Comparison of ENCODE assay signal across 20 cellular contexts in the genomic region with DNA sequence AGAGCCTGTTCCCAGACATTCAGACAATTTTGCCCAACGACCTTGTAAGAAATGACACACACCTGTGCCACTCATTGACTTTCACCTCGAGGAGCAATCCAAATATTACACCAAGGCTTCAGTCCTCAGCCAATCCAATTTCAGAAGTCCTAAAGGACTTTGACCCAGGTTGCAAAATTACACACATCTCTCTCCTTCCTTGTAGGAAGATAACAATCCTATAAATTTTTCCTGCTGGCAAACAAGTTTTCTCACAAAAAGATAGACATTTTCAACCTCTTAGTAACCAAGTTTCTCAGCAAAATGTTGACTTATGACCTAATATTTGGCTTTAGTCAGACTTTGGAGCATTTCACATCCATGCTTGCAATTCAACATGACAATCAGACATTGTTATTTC.
"Had no signal": no experiment of that assay in that cellular context is flagged by ENCODE, and none has a peak within 500 bp of the region (broad histone marks: within the 10 kb centered on the region; RNA-seq: fewer than 3 reads in every experiment).

No MANE protein-coding gene starts in this region.

- H3K36me3 ChIP-seq: heart left ventricle, lower lobe of right lung, stomach, upper lobe of left lung, uterus had no signal

- DNase-seq: dorsolateral prefrontal cortex; effector CD8-positive, alpha-beta T cell; heart left ventricle; hypothalamus; kidney glomerular epithelial cell; lower lobe of right lung; naive thymus-derived CD4-positive, alpha-beta T cell; nephron progenitor cell; posterior cingulate gyrus; stimulated activated CD4-positive, alpha-beta T cell treated with anti-CD3 and anti-CD28 coated beads, Interleukin-2, amount 100 ng/mL, for 24 hours; stimulated activated naive CD4-positive, alpha-beta T cell; stomach; substantia nigra; upper lobe of left lung; uterus had no signal

- FAIRE-seq: frontal cortex, islet of Langerhans had no signal

- H3K27me3 ChIP-seq: dorsolateral prefrontal cortex, heart left ventricle, stomach, upper lobe of left lung, uterus had no signal

- H3K4me3 ChIP-seq: coronary artery, dorsolateral prefrontal cortex, heart left ventricle, lower lobe of right lung, stomach, upper lobe of left lung, uterus had no signal

- H3K9me3 ChIP-seq: heart left ventricle, lower lobe of right lung, stomach, upper lobe of left lung, uterus had no signal

- H3K27ac ChIP-seq: coronary artery, dorsolateral prefrontal cortex, heart left ventricle, lower lobe of right lung, stomach, upper lobe of left lung, uterus had no signal

- H3K4me1 ChIP-seq: heart left ventricle, lower lobe of right lung, stomach, upper lobe of left lung, uterus had no signal

- ATAC-seq: heart left ventricle; left lobe of liver; lower lobe of right lung; naive thymus-derived CD4-positive, alpha-beta T cell; sciatic nerve had no signal
